ENCODE assay signal across 8 cellular contexts in the genomic region with DNA sequence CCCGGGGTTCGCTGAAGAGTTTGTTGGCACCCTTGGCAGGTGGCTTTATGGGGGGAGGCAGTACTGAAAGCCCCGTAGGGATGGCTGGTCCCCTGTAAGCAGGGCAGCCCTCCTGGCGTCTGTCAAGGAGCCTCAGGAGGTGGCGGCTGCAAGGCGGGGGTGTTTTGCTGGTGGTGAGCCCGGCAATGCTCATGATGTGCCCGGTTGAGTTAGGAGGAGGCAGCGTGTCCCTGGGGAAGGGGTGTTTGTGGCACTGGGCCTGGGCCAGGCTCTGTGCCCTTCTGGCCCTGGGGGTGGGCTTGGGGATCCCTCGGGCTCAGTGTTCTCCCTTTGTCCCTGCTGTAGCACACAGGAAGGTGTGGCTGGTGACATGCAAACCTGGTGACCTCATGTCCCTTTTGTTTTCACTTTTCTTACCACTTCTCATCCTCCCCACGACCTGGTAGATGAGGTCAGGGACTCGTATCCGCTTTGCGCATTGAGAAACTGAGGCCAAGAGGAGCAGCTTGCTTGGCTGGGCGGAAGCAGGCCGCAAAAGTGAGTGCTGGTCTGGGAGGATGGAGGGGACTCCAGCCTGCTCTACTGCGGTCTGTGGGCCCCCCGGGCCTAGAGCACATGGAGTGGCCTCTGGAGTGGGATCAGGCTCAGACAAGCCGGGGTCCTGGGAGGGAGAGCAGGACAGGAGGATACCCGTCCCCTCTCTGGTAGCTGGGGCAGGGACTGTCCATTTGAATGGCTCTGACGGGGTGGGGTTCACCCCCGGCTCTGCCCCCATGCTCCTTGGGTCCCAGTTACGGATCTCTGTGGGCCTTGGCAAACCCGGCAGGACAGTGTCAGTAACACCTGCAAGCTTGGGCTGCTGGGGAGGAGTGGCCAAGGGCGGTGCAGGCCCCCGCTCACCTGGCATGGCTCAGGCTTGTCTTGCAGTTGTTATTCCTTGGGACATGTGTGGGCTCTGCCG. TPM values are rescaled to one million over a fixed set of nuclear protein-coding genes. Genes with fewer than 3 reads are reported as not detected.
DNase-seq lines count a peak whose midpoint lies in the region; ATAC-seq and TF ChIP-seq lines count a peak whose summit lies in the region.

No MANE protein-coding gene starts in this region.

- no peaks in the 10 kb centered on the region for H3K27me3 Mint-ChIP-seq in IgD-negative memory B cell

- H3K4me1 ChIP-seq in duodenal mucosa (ENCODE audit: control insufficient read depth in 1 of 2, insufficient read depth in 2 of 2, low read length in 2 of 2) (peaks cover 52 to 55% of the 10 kb centered on the region in 2 donors), gastrocnemius medialis (peaks cover 59 to 65% of the 10 kb centered on the region in 2 donors), A673 (ENCODE audit: insufficient read depth, low read length, poor library complexity, severe bottlenecking) (peaks cover 4% of the 10 kb centered on the region)

- no TSS peak for BruUV-seq in A673 (replicated peaks; lab: Mats Ljungman, UMichigan)

- DNase-seq in gastrocnemius medialis (peak in 1 of 2 donors; percentile 73), COLO668 (lab: John Stamatoyannopoulos, UW; ENCODE audit: unreplicated experiment) (no peak), NCI-H128 (lab: John Stamatoyannopoulos, UW; ENCODE audit: unreplicated experiment) (no peak), A673 (ENCODE audit: low spot score) (no peak)

- peak overlapping the region; percentile 90 to 100 (median 96) for H3K4me3 Mint-ChIP-seq in IgD-negative memory B cell

- TF ChIP-seq POLR2A in gastrocnemius medialis (IDR thresholded peaks at IDR 0.05), result no peak

- H3K4me3 ChIP-seq in duodenal mucosa (ENCODE audit: low read depth in 1 of 2, low read length in 2 of 2) (peak overlapping the region; percentile 42 to 69), gastrocnemius medialis (peak overlapping the region; percentile 79 to 99 (median 88)), A673 (ENCODE audit: low read depth, low read length, poor library complexity, severe bottlenecking) (no peak overlapping the region)

- intact Hi-C loops in gastrocnemius medialis (cut with DNase I; ENCODE audit: low total_unique reads), result no loop called here
- intact Hi-C loops in A673 (cut with micrococcal nuclease; ENCODE audit: unreplicated experiment), result no loop called here

- H3K36me3 Mint-ChIP-seq in IgD-negative memory B cell, result peaks cover 7% of the 10 kb centered on the region

- in situ Hi-C loops in gastrocnemius medialis (cut with MboI; ENCODE audit: low sequenced_read_pairs in 4 of 4), result no loop called here

- TF ChIP-seq CTCF in gastrocnemius medialis (IDR thresholded peaks at IDR 0.05 in 4 of 5, conservative IDR thresholded peaks at IDR 0.05 in 1 of 5) (no peak), A673 (conservative IDR thresholded peaks at IDR 0.05; ENCODE audit: low read depth, low read length) (no peak)

- H3K27me3 ChIP-seq in duodenal mucosa (ENCODE audit: control insufficient read depth in 1 of 2, insufficient read depth in 2 of 2, low read length in 2 of 2) (no peaks in the 10 kb centered on the region), gastrocnemius medialis (no peaks in the 10 kb centered on the region), A673 (replicated peaks; ENCODE audit: insufficient read depth, low read depth, low read length, poor library complexity) (no peaks in the 10 kb centered on the region)

- H3K36me3 ChIP-seq in duodenal mucosa (ENCODE audit: control insufficient read depth in 1 of 2, insufficient read depth in 2 of 2, low read length in 2 of 2), result no peaks in the 10 kb centered on the region
- no peaks in the 10 kb centered on the region for H3K36me3 ChIP-seq in gastrocnemius medialis
- no peaks in the 10 kb centered on the region for H3K36me3 ChIP-seq in A673 (ENCODE audit: insufficient read depth, low read length, poor library complexity, severe bottlenecking)

- CTCF ChIA-PET in A673 (lab: Charles Lee), result no interaction called here

- ATAC-seq in GM18502 (IDR thresholded peaks at IDR 0.05; ENCODE audit: poor library complexity, unreplicated experiment), result peak; percentile 32
- peak in 1 of 2 donors; percentile 2 for ATAC-seq in gastrocnemius medialis
- no peak for ATAC-seq in GM18868 (IDR thresholded peaks at IDR 0.05; ENCODE audit: unreplicated experiment)

- H3K9ac ChIP-seq in duodenal mucosa (ENCODE audit: low read depth in 1 of 2, low read length in 2 of 2), result no peak overlapping the region

- H3K27ac ChIP-seq in duodenal mucosa (ENCODE audit: low read depth, low read length), result no peak overlapping the region
- H3K27ac ChIP-seq in gastrocnemius medialis, result peak overlapping the region; percentile 91 to 99 (median 97)
- H3K27ac ChIP-seq in A673 (ENCODE audit: low read depth, low read length, poor library complexity, severe bottlenecking), result no peak overlapping the region

- POLR2A ChIA-PET in A673 (lab: Charles Lee; ENCODE audit: low non-redundant PET), result no interaction called here

- no peaks in the 10 kb centered on the region for H3K9me3 Mint-ChIP-seq in IgD-negative memory B cell

- H3K27ac Mint-ChIP-seq in IgD-negative memory B cell, result peak overlapping the region; percentile 97 to 100 (median 98)

- H3K4me1 Mint-ChIP-seq in IgD-negative memory B cell, result peaks cover 42 to 51% (median 48%) of the 10 kb centered on the region in 3 donors

- H3K9me3 ChIP-seq in duodenal mucosa (ENCODE audit: control insufficient read depth in 1 of 2, low read length in 2 of 2) (no peaks in the 10 kb centered on the region), gastrocnemius medialis (no peaks in the 10 kb centered on the region), A673 (ENCODE audit: low read depth, low read length, poor library complexity, severe bottlenecking) (no peaks in the 10 kb centered on the region)

RNA-seq across cellular contexts. Expression of gene SNN, which starts 2.2 kb away (rescaled TPM):
- 60.9 TPM for polyA plus RNA-seq in IgD-negative memory B cell
- total RNA-seq in gastrocnemius medialis (10 to 100 TPM; 22.5 to 94.5 (median 78.1) TPM), A673 (2021) (13.0 and 14.6 TPM in 2 replicates)

Comparison
In these comparisons a context has a peak if more than half of its experiments do, and no peak if none do; other contexts are left out.
1. H3K27ac ChIP-seq: peak in gastrocnemius medialis (4 of 4); none in duodenal mucosa (single experiment) and A673 (single experiment).